ENCODE assay signal across 15 cellular contexts in genomic region chr20:48891235-48892048, GRCh38.
"Had no signal": no experiment of that assay in that cellular context is flagged by ENCODE, and none has a peak within 500 bp of the region (broad histone marks: within the 10 kb centered on the region; RNA-seq: fewer than 3 reads in every experiment).

No MANE protein-coding gene starts in this region.

- H3K36me3 Mint-ChIP-seq: naive thymus-derived CD8-positive, alpha-beta T cell had no signal

- H3K9me3 Mint-ChIP-seq: naive thymus-derived CD8-positive, alpha-beta T cell had no signal

- H3K4me3 ChIP-seq: ascending aorta, lower lobe of right lung, right atrium auricular region, smooth muscle cell, thoracic aorta had no signal

- H3K36me3 ChIP-seq: ascending aorta, lower lobe of right lung, right atrium auricular region, thoracic aorta had no signal

- H3K27me3 ChIP-seq: ascending aorta, right atrium auricular region had no signal

- H3K27ac ChIP-seq: ascending aorta, foreskin keratinocyte, lower lobe of right lung, right atrium auricular region, thoracic aorta had no signal

- ATAC-seq: activated CD4-positive, CD25-positive, alpha-beta regulatory T cell treated with anti-CD3 and anti-CD28 coated beads, Interleukin-2, amount 50 U/mL, for 24 hours; foreskin keratinocyte; left cardiac atrium; lower lobe of right lung; naive thymus-derived CD8-positive, alpha-beta T cell had no signal

- H3K4me3 Mint-ChIP-seq: naive thymus-derived CD8-positive, alpha-beta T cell had no signal

- DNase-seq: activated CD4-positive, alpha-beta T cell treated with anti-CD3 and anti-CD28 coated beads, Interleukin-2, amount 50 U/mL, for 4 hours; activated naive CD4-positive, alpha-beta T cell; foreskin keratinocyte; left cardiac atrium; lower lobe of right lung; naive thymus-derived CD8-positive, alpha-beta T cell; nucleus accumbens; stimulated activated CD4-positive, alpha-beta T cell treated with anti-CD3 and anti-CD28 coated beads, Interleukin-1b, Interleukin-23, amount 100 ng/mL, for 48 hours; stimulated activated naive CD4-positive, alpha-beta T cell treated with Interleukin-2 at 50 U/mL for 16 hours; T-helper 2 cell had no signal

- H3K4me1 ChIP-seq: ascending aorta, foreskin keratinocyte, right atrium auricular region had no signal

- H3K9me3 ChIP-seq: ascending aorta, lower lobe of right lung, thoracic aorta had no signal
